13 cellular contexts compared by ENCODE assay signal in genomic region chrX:20432746-20433374, GRCh38.
DNase-seq lines count a peak whose midpoint lies in the region; ATAC-seq, FAIRE-seq and TF ChIP-seq lines count a peak whose summit lies in the region.
"Had no signal": no experiment of that assay in that cellular context is flagged by ENCODE, and none has a peak within 500 bp of the region (broad histone marks: within the 10 kb centered on the region; RNA-seq: fewer than 3 reads in every experiment).

No MANE protein-coding gene starts in this region.

- H3K4me1 ChIP-seq in A549 (peaks cover 28% of the 10 kb centered on the region), esophagus muscularis mucosa (no peaks in the 10 kb centered on the region)

- TF ChIP-seq POLR2A in A549 (IDR thresholded peaks at IDR 0.05; ENCODE audit: low read length) = no peak
- TF ChIP-seq POLR2A in esophagus muscularis mucosa (IDR thresholded peaks at IDR 0.05; ENCODE audit: low read depth) = no peak

- DNase-seq in A549 (ENCODE audit: low read depth in 1 of 2, low spot score in 1 of 2) = peak in 1 of 2 experiments; percentile 7
- no peak for DNase-seq in HK-2 (ENCODE audit: unreplicated experiment)
- DNase-seq in esophagus muscularis mucosa (ENCODE audit: extremely low spot score) = no peak
- DNase-seq: activated CD4-positive, alpha-beta T cell treated with anti-CD3 and anti-CD28 coated beads, Interleukin-2, amount 50 U/mL, for 1 hour; activated naive CD4-positive, alpha-beta T cell; posterior cingulate gyrus had no signal

- TF ChIP-seq EP300 in A549 (IDR thresholded peaks at IDR 0.05) (no peak), esophagus muscularis mucosa (IDR thresholded peaks at IDR 0.05) (no peak)

- H3K9me3 ChIP-seq in A549 (no peaks in the 10 kb centered on the region), esophagus muscularis mucosa (no peaks in the 10 kb centered on the region)

- no peak for TF ChIP-seq RAD21 in A549 (conservative IDR thresholded peaks at IDR 0.05 in 1 of 2, IDR thresholded peaks at IDR 0.05 in 1 of 2)

- H3K4me2 ChIP-seq in A549 = peak overlapping the region; percentile 48

- no peak for TF ChIP-seq CTCF in A549 (IDR thresholded peaks at IDR 0.05)
- TF ChIP-seq CTCF in esophagus muscularis mucosa (IDR thresholded peaks at IDR 0.05) = no peak

- peak; percentile 68 for FAIRE-seq in A549 (lab: Jason Lieb, UNC)

- POLR2A ChIA-PET in A549 (lab: Yijun Ruan, JAX) = interaction anchor here (0.5 to 1.0 kb wide), 2 partner anchors 70 to 71 kb away, joined by 3 to 4 read pairs; no protein-coding TSS in a partner anchor

- no peak overlapping the region for H3K27ac Mint-ChIP-seq in activated T-helper 17 cell treated with anti-CD3 and anti-CD28 coated beads, Interleukin-2, amount 50 U/mL, for 72 hours
- H3K27ac Mint-ChIP-seq: mesothelial cell of epicardium had no signal

- H3K4me1 Mint-ChIP-seq in activated T-helper 17 cell treated with anti-CD3 and anti-CD28 coated beads, Interleukin-2, amount 50 U/mL, for 72 hours = peaks cover 9% of the 10 kb centered on the region

- no peaks in the 10 kb centered on the region for H3K27me3 Mint-ChIP-seq in activated T-helper 17 cell treated with anti-CD3 and anti-CD28 coated beads, Interleukin-2, amount 50 U/mL, for 72 hours

- 74% methylated on average over 2 of the region's 2 CpGs for WGBS in A549 (ENCODE audit: missing lambda C conversion rate)
- 80% methylated on average over 2 of the region's 2 CpGs for WGBS in esophagus muscularis mucosa

- H3K9me3 Mint-ChIP-seq in activated T-helper 17 cell treated with anti-CD3 and anti-CD28 coated beads, Interleukin-2, amount 50 U/mL, for 72 hours = no peaks in the 10 kb centered on the region

- H3K4me3 ChIP-seq in A549 = no peak overlapping the region
- no peak overlapping the region for H3K4me3 ChIP-seq in esophagus muscularis mucosa

- H3K36me3 ChIP-seq in esophagus muscularis mucosa = no peaks in the 10 kb centered on the region

- no peaks in the 10 kb centered on the region for H3K27me3 ChIP-seq in esophagus muscularis mucosa

- no peak for ATAC-seq in A549
- ATAC-seq in GM18517 (IDR thresholded peaks at IDR 0.05; ENCODE audit: unreplicated experiment) = peak; percentile 79
- peak; percentile 82 for ATAC-seq in HG02759 (IDR thresholded peaks at IDR 0.05; ENCODE audit: unreplicated experiment)
- ATAC-seq in activated T-helper 17 cell treated with anti-CD3 and anti-CD28 coated beads, Interleukin-2, amount 50 U/mL, for 72 hours (replicated peaks) = peak; percentile 39
- no peak for ATAC-seq in HG02571 (IDR thresholded peaks at IDR 0.05; ENCODE audit: unreplicated experiment)
- ATAC-seq in GM19324 (IDR thresholded peaks at IDR 0.05; ENCODE audit: low FRiP score, unreplicated experiment) = no peak
- ATAC-seq: esophagus mucosa had no signal

- H3K27ac ChIP-seq in A549 = peak overlapping the region; percentile 1 to 34; a peak in 1 of 6 replicates
- no peak overlapping the region for H3K27ac ChIP-seq in esophagus muscularis mucosa (replicated peaks in 1 of 4)

- H3K4me3 Mint-ChIP-seq in activated T-helper 17 cell treated with anti-CD3 and anti-CD28 coated beads, Interleukin-2, amount 50 U/mL, for 72 hours = peak overlapping the region; percentile 44
- H3K4me3 Mint-ChIP-seq: mesothelial cell of epicardium had no signal

- H3K36me3 Mint-ChIP-seq in activated T-helper 17 cell treated with anti-CD3 and anti-CD28 coated beads, Interleukin-2, amount 50 U/mL, for 72 hours (ENCODE audit: low read depth) = no peaks in the 10 kb centered on the region
- H3K36me3 Mint-ChIP-seq: mesothelial cell of epicardium had no signal

- CTCF ChIA-PET in A549 (lab: Yijun Ruan, JAX) = interaction anchor here (0.9 kb wide), 1 partner anchor 30 kb away, joined by 3 read pairs; no protein-coding TSS in a partner anchor

- intact Hi-C loops in esophagus muscularis mucosa (cut with DNase I) = loop anchor here (10.0 kb wide), 1 partner anchor 178 kb away; no protein-coding TSS in a partner anchor

TF ChIP-seq in A549, 52 proteins besides CTCF, POLR2A, EP300 and RAD21:
- TF ChIP-seq TP53 (CRISPR knock-in tag; IDR thresholded peaks at IDR 0.05) (no peak), REST (IDR thresholded peaks at IDR 0.05) (0 out of 2 replicates have a peak, but pooled peaks have one; percentile 41), PBX3 (IDR thresholded peaks at IDR 0.05) (no peak)

Comparison
In these comparisons a context has a peak if more than half of its experiments do, and no peak if none do; other contexts are left out.
1. ATAC-seq: peak in GM18517 (single experiment), HG02759 (single experiment) and activated T-helper 17 cell treated with anti-CD3 and anti-CD28 coated beads, Interleukin-2, amount 50 U/mL, for 72 hours (single experiment); none in A549 (0 of 2), HG02571 (single experiment) and GM19324 (single experiment).
2. H3K27ac ChIP-seq: peak in A549 (2 of 2); none in esophagus muscularis mucosa (0 of 4).